ENCODE assay signal across 13 cellular contexts in genomic region chr4:150224896-150225591, GRCh38.
DNase-seq lines count a peak whose midpoint lies in the region; ATAC-seq and TF ChIP-seq lines count a peak whose summit lies in the region.
"Had no signal": no experiment of that assay in that cellular context is flagged by ENCODE, and none has a peak within 500 bp of the region (broad histone marks: within the 10 kb centered on the region; RNA-seq: fewer than 3 reads in every experiment).

No MANE protein-coding gene starts in this region.

- no peaks in the 10 kb centered on the region for H3K36me3 ChIP-seq in esophagus muscularis mucosa

- H3K4me3 ChIP-seq in esophagus muscularis mucosa = no peak overlapping the region

- no peak for TF ChIP-seq EP300 in esophagus muscularis mucosa (IDR thresholded peaks at IDR 0.05)

- DNase-seq in ELR (ENCODE audit: low read depth) (peak; percentile 91), esophagus muscularis mucosa (ENCODE audit: extremely low spot score) (no peak), non-pigmented ciliary epithelial cell (ENCODE audit: low read depth) (peak; percentile 96), SIG-M5 treated with dmso at 0.1 percent for 504 hours (lab: John Stamatoyannopoulos, UW; ENCODE audit: unreplicated experiment) (no peak)
- no peak for DNase-seq in stimulated activated naive B cell treated with anti-CD40 and anti-IgM and Interleukin-4, amounts not matched to agents 10 μg/mL and 1 μg/mL and 100 μg/mL, for 72 hours
- DNase-seq in activated naive CD4-positive, alpha-beta T cell treated with anti-CD3 and anti-CD28 coated beads for 36 hours = no peak
- DNase-seq: anterior cingulate cortex, DND-41, NCI-H69, T-helper 17 cell had no signal

- peaks cover 23 to 32% (median 27%) of the 10 kb centered on the region in 4 donors for H3K4me1 ChIP-seq in esophagus muscularis mucosa

- peak overlapping the region in 3 of 4 donors; percentile 2 to 43 (median 37) for H3K27ac ChIP-seq in esophagus muscularis mucosa (replicated peaks in 1 of 4)

- H3K27ac Mint-ChIP-seq in stimulated activated naive B cell treated with anti-CD40 and anti-IgM and Interleukin-4, amounts not matched to agents 10 μg/mL and 1 μg/mL and 100 μg/mL, for 72 hours = no peak overlapping the region
- no peak overlapping the region for H3K27ac Mint-ChIP-seq in activated naive CD4-positive, alpha-beta T cell treated with anti-CD3 and anti-CD28 coated beads for 36 hours
- H3K27ac Mint-ChIP-seq: T-helper 17 cell had no signal

- 39% methylated on average over 6 of the region's 6 CpGs for WGBS in esophagus muscularis mucosa

- no peak for TF ChIP-seq POLR2A in esophagus muscularis mucosa (IDR thresholded peaks at IDR 0.05; ENCODE audit: low read depth)

- H3K9me3 ChIP-seq in esophagus muscularis mucosa = no peaks in the 10 kb centered on the region

- H3K4me1 Mint-ChIP-seq in stimulated activated naive B cell treated with anti-CD40 and anti-IgM and Interleukin-4, amounts not matched to agents 10 μg/mL and 1 μg/mL and 100 μg/mL, for 72 hours = no peaks in the 10 kb centered on the region
- no peaks in the 10 kb centered on the region for H3K4me1 Mint-ChIP-seq in activated naive CD4-positive, alpha-beta T cell treated with anti-CD3 and anti-CD28 coated beads for 36 hours (ENCODE audit: low read depth)
- H3K4me1 Mint-ChIP-seq: T-helper 17 cell had no signal

- no peak overlapping the region for H3K4me3 Mint-ChIP-seq in stimulated activated naive B cell treated with anti-CD40 and anti-IgM and Interleukin-4, amounts not matched to agents 10 μg/mL and 1 μg/mL and 100 μg/mL, for 72 hours
- H3K4me3 Mint-ChIP-seq in activated naive CD4-positive, alpha-beta T cell treated with anti-CD3 and anti-CD28 coated beads for 36 hours = no peak overlapping the region
- H3K4me3 Mint-ChIP-seq: T-helper 17 cell had no signal

- ATAC-seq in stimulated activated naive B cell treated with anti-CD40 and anti-IgM and Interleukin-4, amounts not matched to agents 10 μg/mL and 1 μg/mL and 100 μg/mL, for 72 hours (replicated peaks) = no peak
- ATAC-seq in HG03442 (IDR thresholded peaks at IDR 0.05; ENCODE audit: unreplicated experiment) = no peak
- ATAC-seq: sciatic nerve, T-helper 17 cell had no signal

- H3K27me3 ChIP-seq in esophagus muscularis mucosa = no peaks in the 10 kb centered on the region

- intact Hi-C loops in esophagus muscularis mucosa (cut with DNase I) = no loop called here
- intact Hi-C loops in activated naive CD4-positive, alpha-beta T cell treated with anti-CD3 and anti-CD28 coated beads for 36 hours (cut with micrococcal nuclease) = no loop called here

- H3K27me3 Mint-ChIP-seq in stimulated activated naive B cell treated with anti-CD40 and anti-IgM and Interleukin-4, amounts not matched to agents 10 μg/mL and 1 μg/mL and 100 μg/mL, for 72 hours = no peaks in the 10 kb centered on the region
- peaks cover 5% of the 10 kb centered on the region for H3K27me3 Mint-ChIP-seq in activated naive CD4-positive, alpha-beta T cell treated with anti-CD3 and anti-CD28 coated beads for 36 hours (ENCODE audit: low read depth)

- CTCF ChIA-PET in activated naive CD4-positive, alpha-beta T cell treated with anti-CD3 and anti-CD28 coated beads for 36 hours (lab: Charles Lee) = no interaction called here

- H3K9me3 Mint-ChIP-seq in stimulated activated naive B cell treated with anti-CD40 and anti-IgM and Interleukin-4, amounts not matched to agents 10 μg/mL and 1 μg/mL and 100 μg/mL, for 72 hours = no peaks in the 10 kb centered on the region
- no peaks in the 10 kb centered on the region for H3K9me3 Mint-ChIP-seq in activated naive CD4-positive, alpha-beta T cell treated with anti-CD3 and anti-CD28 coated beads for 36 hours

- peaks cover 0 to 4% of the 10 kb centered on the region in 2 donors for H3K36me3 Mint-ChIP-seq in stimulated activated naive B cell treated with anti-CD40 and anti-IgM and Interleukin-4, amounts not matched to agents 10 μg/mL and 1 μg/mL and 100 μg/mL, for 72 hours
- H3K36me3 Mint-ChIP-seq in activated naive CD4-positive, alpha-beta T cell treated with anti-CD3 and anti-CD28 coated beads for 36 hours (ENCODE audit: low read depth) = no peaks in the 10 kb centered on the region

- TF ChIP-seq CTCF in esophagus muscularis mucosa (IDR thresholded peaks at IDR 0.05) = no peak

TF ChIP-seq in PFSK-1, 5 proteins besides CTCF, POLR2A, EP300 and RAD21:
- peak; percentile 51; the same call in 1 of the 2 replicates for TF ChIP-seq SIN3A (IDR thresholded peaks at IDR 0.05; ENCODE audit: borderline replicate concordance, insufficient read depth, low read length)
- no peak for TF ChIP-seq FOXP2 (optimal IDR thresholded peaks at IDR 0.05; ENCODE audit: borderline replicate concordance, extremely low read depth, extremely low read length, insufficient read depth)

Comparison
In these comparisons a context has a peak if more than half of its experiments do, and no peak if none do; other contexts are left out.
1. DNase-seq: peak in ELR (single experiment) and non-pigmented ciliary epithelial cell (single experiment); none in esophagus muscularis mucosa (single experiment), SIG-M5 treated with dmso at 0.1 percent for 504 hours (single experiment), stimulated activated naive B cell treated with anti-CD40 and anti-IgM and Interleukin-4, amounts not matched to agents 10 μg/mL and 1 μg/mL and 100 μg/mL, for 72 hours (single experiment) and activated naive CD4-positive, alpha-beta T cell treated with anti-CD3 and anti-CD28 coated beads for 36 hours (single experiment).